ENCODE assay signal across 1 cellular context in the genomic region with DNA sequence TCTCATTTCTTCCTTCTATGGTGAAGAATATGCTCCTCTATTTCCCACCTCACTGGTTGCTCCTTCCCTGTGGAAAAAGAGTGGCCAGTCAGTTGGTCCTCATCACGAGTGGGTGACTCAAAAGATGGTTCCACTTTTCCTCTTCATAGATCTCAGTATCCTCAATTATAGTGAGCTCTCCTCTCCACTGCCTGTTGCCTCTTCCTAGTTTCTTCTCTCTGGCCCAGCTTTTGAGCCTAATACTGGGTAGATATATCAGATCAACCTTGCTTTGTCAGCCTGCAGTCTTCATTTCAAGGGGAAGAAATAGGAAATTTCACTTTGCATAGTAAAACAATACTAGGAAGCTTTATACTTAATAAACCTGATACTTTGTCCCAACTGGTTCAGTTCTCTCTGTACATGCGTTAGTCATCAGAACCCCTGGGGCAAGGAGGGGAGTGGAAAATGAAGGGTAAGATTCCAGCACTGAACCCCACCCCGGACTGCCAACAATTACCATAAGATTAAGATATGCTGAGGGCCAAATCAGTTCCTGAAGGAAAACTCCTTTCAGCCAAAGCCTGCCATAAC.
A peak's percentile ranks its signal among the peaks of the same experiment; 100 is the strongest.
TF ChIP-seq lines count a peak whose summit lies in the region.

No MANE protein-coding gene starts in this region.

TF ChIP-seq in HCT116, 20 proteins besides CTCF, POLR2A, EP300 and RAD21:
- TF ChIP-seq EGR1 (IDR thresholded peaks at IDR 0.05; ENCODE audit: low read depth), result no peak
- TF ChIP-seq ELF1 (IDR thresholded peaks at IDR 0.05; ENCODE audit: borderline replicate concordance, low read depth), result no peak
- no peak for TF ChIP-seq ZFX (IDR thresholded peaks at IDR 0.05)
- TF ChIP-seq EZH2phosphoT487 (IDR thresholded peaks at IDR 0.05; ENCODE audit: borderline replicate concordance), result no peak
- TF ChIP-seq FOSL1 (IDR thresholded peaks at IDR 0.05; ENCODE audit: low read depth), result peak; percentile 73; the same call in 1 of the 2 replicates
- no peak for TF ChIP-seq ATF3 (IDR thresholded peaks at IDR 0.05)
- TF ChIP-seq CBX3 (IDR thresholded peaks at IDR 0.05; ENCODE audit: low read depth), result peak; percentile 59; the same call in 1 of the 2 replicates
- TF ChIP-seq SIN3A (IDR thresholded peaks at IDR 0.05; ENCODE audit: low read depth), result peak; percentile 52; the same call in 1 of the 2 replicates
- TF ChIP-seq SRF (IDR thresholded peaks at IDR 0.05; ENCODE audit: low read depth), result no peak
- TF ChIP-seq EZH2 (IDR thresholded peaks at IDR 0.05), result no peak
- peak; percentile 37; the same call in 1 of the 2 replicates for TF ChIP-seq MAX (IDR thresholded peaks at IDR 0.05)
- TF ChIP-seq ZBTB33 (IDR thresholded peaks at IDR 0.05; ENCODE audit: extremely low read depth, insufficient replicate concordance, low read length), result no peak
- peak; percentile 57 for TF ChIP-seq SP1 (IDR thresholded peaks at IDR 0.05; ENCODE audit: low read depth)
- TF ChIP-seq CEBPB (IDR thresholded peaks at IDR 0.05; ENCODE audit: low read depth), result no peak
- TF ChIP-seq, protein P1, sequence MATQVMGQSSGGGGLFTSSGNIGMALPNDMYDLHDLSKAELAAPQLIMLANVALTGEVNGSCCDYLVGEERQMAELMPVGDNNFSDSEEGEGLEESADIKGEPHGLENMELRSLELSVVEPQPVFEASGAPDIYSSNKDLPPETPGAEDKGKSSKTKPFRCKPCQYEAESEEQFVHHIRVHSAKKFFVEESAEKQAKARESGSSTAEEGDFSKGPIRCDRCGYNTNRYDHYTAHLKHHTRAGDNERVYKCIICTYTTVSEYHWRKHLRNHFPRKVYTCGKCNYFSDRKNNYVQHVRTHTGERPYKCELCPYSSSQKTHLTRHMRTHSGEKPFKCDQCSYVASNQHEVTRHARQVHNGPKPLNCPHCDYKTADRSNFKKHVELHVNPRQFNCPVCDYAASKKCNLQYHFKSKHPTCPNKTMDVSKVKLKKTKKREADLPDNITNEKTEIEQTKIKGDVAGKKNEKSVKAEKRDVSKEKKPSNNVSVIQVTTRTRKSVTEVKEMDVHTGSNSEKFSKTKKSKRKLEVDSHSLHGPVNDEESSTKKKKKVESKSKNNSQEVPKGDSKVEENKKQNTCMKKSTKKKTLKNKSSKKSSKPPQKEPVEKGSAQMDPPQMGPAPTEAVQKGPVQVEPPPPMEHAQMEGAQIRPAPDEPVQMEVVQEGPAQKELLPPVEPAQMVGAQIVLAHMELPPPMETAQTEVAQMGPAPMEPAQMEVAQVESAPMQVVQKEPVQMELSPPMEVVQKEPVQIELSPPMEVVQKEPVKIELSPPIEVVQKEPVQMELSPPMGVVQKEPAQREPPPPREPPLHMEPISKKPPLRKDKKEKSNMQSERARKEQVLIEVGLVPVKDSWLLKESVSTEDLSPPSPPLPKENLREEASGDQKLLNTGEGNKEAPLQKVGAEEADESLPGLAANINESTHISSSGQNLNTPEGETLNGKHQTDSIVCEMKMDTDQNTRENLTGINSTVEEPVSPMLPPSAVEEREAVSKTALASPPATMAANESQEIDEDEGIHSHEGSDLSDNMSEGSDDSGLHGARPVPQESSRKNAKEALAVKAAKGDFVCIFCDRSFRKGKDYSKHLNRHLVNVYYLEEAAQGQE (IDR thresholded peaks at IDR 0.05; ENCODE audit: low read depth), result no peak
- TF ChIP-seq JUND (IDR thresholded peaks at IDR 0.05), result peak; percentile 53
- TF ChIP-seq YY1 (IDR thresholded peaks at IDR 0.05; ENCODE audit: extremely low read depth, insufficient replicate concordance, low read depth, low read length), result no peak
- TF ChIP-seq TCF7L2 (IDR thresholded peaks at IDR 0.05; ENCODE audit: borderline replicate concordance, extremely low read depth, insufficient read depth, insufficient read length), result no peak
- TF ChIP-seq POLR2AphosphoS5 (IDR thresholded peaks at IDR 0.05; ENCODE audit: low read depth, low read length), result no peak
